In genomic region chr10:102231357-102232318, GRCh38 we compare ENCODE assay signal across 8 cellular contexts. TPM values are rescaled to one million over a fixed set of nuclear protein-coding genes. Genes with fewer than 3 reads are reported as not detected.
DNase-seq lines count a peak whose midpoint lies in the region; ATAC-seq and TF ChIP-seq lines count a peak whose summit lies in the region.

No MANE protein-coding gene starts in this region.

- H3K9me2 ChIP-seq in SK-N-SH: no peaks in the 10 kb centered on the region
- no peaks in the 10 kb centered on the region for H3K9me2 ChIP-seq in hepatocyte (replicated peaks; ENCODE audit: insufficient read depth)

- peaks cover 5% of the 10 kb centered on the region for H3K4me1 Mint-ChIP-seq in activated naive CD8-positive, alpha-beta T cell treated with anti-CD3 and anti-CD28 coated beads for 36 hours

- CTCF ChIA-PET in HEK293T (lab: Yijun Ruan, JAX) (interaction anchor here (0.6 to 7.8 kb wide), 23 partner anchors 8 to 366 kb away, joined by 3 to 169 read pairs (median 6); partner anchors contain the start of genes FBXL15, GBF1 and PITX3), SK-N-SH (lab: Yijun Ruan, JAX) (interaction anchor here (0.7 to 23.6 kb wide), 31 partner anchors 9 to 352 kb away, joined by 3 to 824 read pairs (median 8); partner anchors contain the start of genes FBXL15, GBF1, NFKB2 and PITX3)

- H3K27ac ChIP-seq in SK-N-SH (ENCODE audit: low read depth in 2 of 2, low read length in 1 of 2): no peak overlapping the region
- H3K27ac ChIP-seq in hepatocyte: no peak overlapping the region

- H4K20me1 ChIP-seq in SK-N-SH (ENCODE audit: insufficient read depth) (no peaks in the 10 kb centered on the region), hepatocyte (ENCODE audit: insufficient read depth, poor library complexity, severe bottlenecking) (no peaks in the 10 kb centered on the region)

- H3K4me1 ChIP-seq in SK-N-SH (ENCODE audit: control insufficient read depth in 1 of 2, insufficient read depth in 2 of 2, low read depth in 1 of 2, low read length in 1 of 2) (peaks cover 0 to 12% of the 10 kb centered on the region in 2 experiments; a peak in 1 of 4 replicates), hepatocyte (ENCODE audit: insufficient read depth) (peaks cover 19% of the 10 kb centered on the region)

- H3K4me3 ChIP-seq in SK-N-SH (ENCODE audit: low read depth in 2 of 2, low read length in 1 of 2): peak overlapping the region; percentile 42 to 46
- peak overlapping the region; percentile 39 for H3K4me3 ChIP-seq in hepatocyte

- peaks cover 6% of the 10 kb centered on the region for H3F3A ChIP-seq in SK-N-SH (replicated peaks; ENCODE audit: insufficient read depth)

- no peaks in the 10 kb centered on the region for H3K9me3 Mint-ChIP-seq in activated naive CD8-positive, alpha-beta T cell treated with anti-CD3 and anti-CD28 coated beads for 36 hours

- POLR2A ChIA-PET in HEK293T (lab: Yijun Ruan, JAX): interaction anchor here (0.6 to 3.7 kb wide), 9 partner anchors 9 to 201 kb away, joined by 3 to 19 read pairs (median 5); partner anchors contain the start of genes CUEDC2, FBXL15 and GBF1
- POLR2A ChIA-PET in SK-N-SH (lab: Yijun Ruan, JAX): no interaction called here

- ATAC-seq in HG03354 (IDR thresholded peaks at IDR 0.05; ENCODE audit: poor library complexity, severe bottlenecking, unreplicated experiment): no peak
- no peak for ATAC-seq in HG02970 (IDR thresholded peaks at IDR 0.05; ENCODE audit: low FRiP score, unreplicated experiment)

- H3K79me2 ChIP-seq in SK-N-SH (ENCODE audit: insufficient read depth) (no peaks in the 10 kb centered on the region), hepatocyte (no peaks in the 10 kb centered on the region)

- no peak overlapping the region for H3K27ac Mint-ChIP-seq in activated naive CD8-positive, alpha-beta T cell treated with anti-CD3 and anti-CD28 coated beads for 36 hours

- no peak overlapping the region; the same call in 1 of the 2 replicates for H2AFZ ChIP-seq in SK-N-SH (ENCODE audit: low read depth)
- H2AFZ ChIP-seq in hepatocyte: peak overlapping the region; percentile 76

- DNase-seq in AG08396 (ENCODE audit: low spot score): peak; percentile 70
- DNase-seq in HEK293T (ENCODE audit: extremely low spot score): peak; percentile 92
- DNase-seq in SK-N-SH: peak; percentile 85
- peak; percentile 79 for DNase-seq in activated naive CD8-positive, alpha-beta T cell treated with anti-CD3 and anti-CD28 coated beads for 36 hours
- DNase-seq in hepatocyte (ENCODE audit: low spot score): peak; percentile 60
- peak; percentile 69 to 74 for DNase-seq in stimulated activated CD4-positive, alpha-beta T cell treated with anti-CD3 and anti-CD28 coated beads, Interleukin-15, amount 100 ng/mL, for 48 hours (ENCODE audit: low read depth in 2 of 2)

- WGBS in SK-N-SH (ENCODE audit: low lambda C conversion rate): 34% methylated on average over 40 of the region's 76 CpGs
- 18% methylated on average over 51 of the region's 76 CpGs for WGBS in hepatocyte (ENCODE audit: low lambda C conversion rate, missing lambda C conversion rate)

- peak overlapping the region; percentile 51 for H3K4me3 Mint-ChIP-seq in activated naive CD8-positive, alpha-beta T cell treated with anti-CD3 and anti-CD28 coated beads for 36 hours

- no peaks in the 10 kb centered on the region for H3K36me3 ChIP-seq in SK-N-SH (replicated peaks in 1 of 2; ENCODE audit: control insufficient read depth in 1 of 2, insufficient read depth in 2 of 2, low read length in 1 of 2)
- H3K36me3 ChIP-seq in hepatocyte (replicated peaks; ENCODE audit: insufficient read depth, low read depth): no peaks in the 10 kb centered on the region

- TF ChIP-seq RAD21 in SK-N-SH (IDR thresholded peaks at IDR 0.05; ENCODE audit: low read length): 0 out of 2 replicates have a peak, but pooled peaks have one; percentile 14

- no peak overlapping the region for H3K9ac ChIP-seq in SK-N-SH

- no peak for TF ChIP-seq EP300 in SK-N-SH (IDR thresholded peaks at IDR 0.05; ENCODE audit: borderline replicate concordance in 1 of 2, low read depth in 1 of 2, low read length in 1 of 2)

- H3K4me2 ChIP-seq in SK-N-SH: peak overlapping the region; percentile 89
- H3K4me2 ChIP-seq in hepatocyte: peak overlapping the region; percentile 98

- peaks cover 71% of the 10 kb centered on the region for H3K27me3 Mint-ChIP-seq in activated naive CD8-positive, alpha-beta T cell treated with anti-CD3 and anti-CD28 coated beads for 36 hours

- H3K9me3 ChIP-seq in SK-N-SH: no peaks in the 10 kb centered on the region
- H3K9me3 ChIP-seq in hepatocyte (ENCODE audit: low read depth): no peaks in the 10 kb centered on the region

- peaks cover 17% of the 10 kb centered on the region; the same call in 1 of the 2 replicates for H3K27me3 ChIP-seq in SK-N-SH (ENCODE audit: insufficient read depth)
- peaks cover 71% of the 10 kb centered on the region for H3K27me3 ChIP-seq in hepatocyte

- TF ChIP-seq CTCF in SK-N-SH (IDR thresholded peaks at IDR 0.05): peak; percentile 77
- peak; percentile 67 for TF ChIP-seq CTCF in hepatocyte (IDR thresholded peaks at IDR 0.05; ENCODE audit: poor library complexity)

- no peaks in the 10 kb centered on the region for H3K36me3 Mint-ChIP-seq in activated naive CD8-positive, alpha-beta T cell treated with anti-CD3 and anti-CD28 coated beads for 36 hours

TF ChIP-seq in HEK293T, 16 proteins besides CTCF, POLR2A, EP300 and RAD21 (continues in another document):
- TF ChIP-seq SP1 (IDR thresholded peaks at IDR 0.05) (no peak), TARDBP (IDR thresholded peaks at IDR 0.05) (no peak), LEF1 (IDR thresholded peaks at IDR 0.05; ENCODE audit: borderline replicate concordance) (no peak), ARNT (IDR thresholded peaks at IDR 0.05) (no peak), HDGF (IDR thresholded peaks at IDR 0.05; ENCODE audit: borderline replicate concordance) (no peak), L3MBTL2 (conservative IDR thresholded peaks at IDR 0.05) (no peak; the same call in 1 of the 2 replicates), BHLHE40 (IDR thresholded peaks at IDR 0.05; ENCODE audit: borderline replicate concordance) (no peak), NFRKB (IDR thresholded peaks at IDR 0.05) (no peak), ZNF384 (IDR thresholded peaks at IDR 0.05) (no peak), PKNOX1 (IDR thresholded peaks at IDR 0.05) (no peak), CTBP1 (IDR thresholded peaks at IDR 0.05; ENCODE audit: borderline replicate concordance) (no peak), ELF4 (IDR thresholded peaks at IDR 0.05) (no peak), FOXK2 (IDR thresholded peaks at IDR 0.05) (no peak)

TF ChIP-seq in SK-N-SH, 30 proteins besides CTCF, POLR2A, EP300 and RAD21:
- TF ChIP-seq SMC3 (IDR thresholded peaks at IDR 0.05; ENCODE audit: low read depth, low read length) (peak; percentile 29; the same call in 1 of the 2 replicates), MAX (IDR thresholded peaks at IDR 0.05; ENCODE audit: low read depth) (no peak)

RNA-seq across cellular contexts. Expression of gene ELOVL3, which starts 5.5 kb away (rescaled TPM):
- 0.25 and 0.29 TPM in 2 replicates for polyA plus RNA-seq in SK-N-SH (2012; rRNA removed)
- 0.09 and 0.17 TPM in 2 replicates for polyA plus RNA-seq in SK-N-SH (2012; cell fraction: cytosol; rRNA removed)
- 0.05 and 0.13 TPM in 2 replicates for polyA plus RNA-seq in SK-N-SH (2012; cell fraction: nucleus; rRNA removed)
- total RNA-seq in activated naive CD8-positive, alpha-beta T cell treated with anti-CD3 and anti-CD28 coated beads for 36 hours: not detected
- total RNA-seq in hepatocyte: 0.40 TPM in 1 of 2 replicates, not detected in the other
- polyA plus RNA-seq in hepatocyte: not detected in 2 replicates

RNA-seq across cellular contexts. Expression of gene PITX3, which starts 9.7 kb away (rescaled TPM):
- polyA plus RNA-seq in SK-N-SH (2012; rRNA removed) (not detected in 2 replicates), hepatocyte (0.52 and 0.79 TPM in 2 replicates)
- not detected in 2 replicates for polyA plus RNA-seq in SK-N-SH (2012; cell fraction: cytosol; rRNA removed)
- polyA plus RNA-seq in SK-N-SH (2012; cell fraction: nucleus; rRNA removed): 0.05 TPM in 1 of 2 replicates, not detected in the other
- under 1 TPM in 1 of 2 experiments, not detected in 1; 0.31 TPM for total RNA-seq in activated naive CD8-positive, alpha-beta T cell treated with anti-CD3 and anti-CD28 coated beads for 36 hours
- total RNA-seq in hepatocyte: not detected in 2 replicates

RNA-seq across cellular contexts. Expression of gene GBF1, which starts 13.7 kb away (rescaled TPM):
- polyA plus RNA-seq in SK-N-SH (2012; rRNA removed) (11.4 and 12.3 TPM in 2 replicates), hepatocyte (35.7 and 43.1 TPM in 2 replicates)
- 6.0 and 7.7 TPM in 2 replicates for polyA plus RNA-seq in SK-N-SH (2012; cell fraction: cytosol; rRNA removed)
- polyA plus RNA-seq in SK-N-SH (2012; cell fraction: nucleus; rRNA removed): 34.4 and 36.9 TPM in 2 replicates
- total RNA-seq in activated naive CD8-positive, alpha-beta T cell treated with anti-CD3 and anti-CD28 coated beads for 36 hours: 10 to 100 TPM; 29.3 to 29.5 TPM
- total RNA-seq in hepatocyte: 43.0 and 55.4 TPM in 2 replicates
